8 cellular contexts compared by ENCODE assay signal in the genomic region with DNA sequence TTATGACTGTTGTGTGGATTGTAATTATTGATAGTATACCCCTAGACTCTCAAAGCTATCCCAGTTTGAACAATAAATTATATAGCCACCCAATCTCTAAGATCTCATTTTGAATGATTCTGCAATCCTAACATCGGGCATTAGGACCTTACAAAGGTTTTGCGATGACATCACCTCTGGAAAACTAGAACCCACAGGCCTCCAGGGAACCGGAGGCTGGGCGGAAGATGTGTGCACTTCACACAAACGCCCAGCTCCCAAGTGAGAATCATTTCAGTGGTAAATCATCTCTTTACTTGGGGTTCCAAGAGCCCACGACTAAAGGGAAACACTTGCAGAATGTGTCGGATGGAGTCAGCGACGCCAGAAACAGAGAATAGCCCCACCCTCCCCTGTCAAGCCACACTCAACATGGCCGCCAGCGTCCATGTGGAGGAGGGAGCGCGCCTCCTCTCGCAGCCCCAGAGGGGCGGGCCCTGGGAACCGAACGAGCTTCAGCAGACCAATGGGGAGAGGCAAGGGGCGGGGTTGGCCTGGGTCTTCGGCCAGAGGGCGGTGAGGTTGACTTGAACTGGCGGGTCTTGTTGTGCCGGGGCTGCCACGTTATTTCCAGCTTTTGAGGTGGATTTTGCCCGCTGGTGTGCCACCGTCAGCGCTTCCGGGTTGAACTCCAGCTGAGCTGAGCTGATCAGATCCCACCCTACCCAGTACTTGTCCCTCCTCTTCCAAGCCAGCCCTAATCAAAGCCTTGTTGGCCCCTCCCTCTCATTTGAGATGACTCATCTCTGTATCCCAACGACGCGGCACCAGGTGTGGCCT. TPM values are rescaled to one million over a fixed set of nuclear protein-coding genes. Genes with fewer than 3 reads are reported as not detected.
DNase-seq lines count a peak whose midpoint lies in the region; ATAC-seq, FAIRE-seq and TF ChIP-seq lines count a peak whose summit lies in the region.

No MANE protein-coding gene starts in this region.

- intact Hi-C loops in psoas muscle (cut with DNase I), result loop anchor here in 1 of 2 donors (1.0 kb wide), 1 partner anchor 18 kb away; a partner anchor contains a TSS

- H3K27ac ChIP-seq in right atrium auricular region (peak overlapping the region; percentile 87 to 95), psoas muscle (peak overlapping the region; percentile 92)

- H3K9me3 ChIP-seq in right atrium auricular region (no peaks in the 10 kb centered on the region), psoas muscle (no peaks in the 10 kb centered on the region)

- H3K4me3 ChIP-seq in right atrium auricular region, result peak overlapping the region; percentile 49 to 54
- H3K4me3 ChIP-seq in psoas muscle, result peak overlapping the region; percentile 84

- TF ChIP-seq CTCF in right atrium auricular region (IDR thresholded peaks at IDR 0.05) (no peak), psoas muscle (IDR thresholded peaks at IDR 0.05) (no peak)

- DNase-seq in NCI-H187 (lab: John Stamatoyannopoulos, UW) (peak; percentile 91 to 97), T-helper 2 cell (peak; percentile 91 to 99 (median 97)), anterior cingulate cortex (lab: John Stamatoyannopoulos, UW) (peak; percentile 72 to 99 (median 98)), right atrium auricular region (ENCODE audit: low spot score) (peak; percentile 97), psoas muscle (peak; percentile 99), urothelium cell line (ENCODE audit: low spot score) (peak; percentile 97)

- peak; percentile 83 for FAIRE-seq in urothelium cell line (lab: Jason Lieb, UNC)

- 0% methylated on average over 30 of the region's 30 CpGs for WGBS in psoas muscle, 3 donors

- peak; percentile 99 for ATAC-seq in GM18502 (IDR thresholded peaks at IDR 0.05; ENCODE audit: poor library complexity, unreplicated experiment)
- ATAC-seq in HG02943 (IDR thresholded peaks at IDR 0.05; ENCODE audit: low read depth, unreplicated experiment), result peak; percentile 98
- peak; percentile 100 for ATAC-seq in psoas muscle

- peaks cover 0 to 4% of the 10 kb centered on the region in 2 donors for H3K4me1 ChIP-seq in right atrium auricular region
- peaks cover 5% of the 10 kb centered on the region for H3K4me1 ChIP-seq in psoas muscle

- H3K36me3 ChIP-seq in right atrium auricular region (no peaks in the 10 kb centered on the region), psoas muscle (ENCODE audit: insufficient read depth in 1 of 2, low read depth in 1 of 2) (no peaks in the 10 kb centered on the region)

- H3K27me3 ChIP-seq in right atrium auricular region, result no peaks in the 10 kb centered on the region
- H3K27me3 ChIP-seq in psoas muscle (ENCODE audit: insufficient read depth in 3 of 3, low read length in 2 of 3), result no peaks in the 10 kb centered on the region

RNA-seq across cellular contexts. Expression of a gene that starts 8.4 kb away (rescaled TPM):
- total RNA-seq in right atrium auricular region (10 to 100 TPM; 18.7 to 25.3 TPM), psoas muscle (10 to 100 TPM; 23.8 to 35.2 (median 24.7) TPM)
- 10 to 100 TPM; 26.4 to 31.9 (median 31.5) TPM for polyA plus RNA-seq in psoas muscle

RNA-seq across cellular contexts. Expression of a gene that starts 18.4 kb away (rescaled TPM):
- 100 to 1,000 TPM in 1 of 2 donors, 10 to 100 TPM in 1; 94.7 to 104 TPM for total RNA-seq in right atrium auricular region
- 10 to 100 TPM; 74.9 to 88.2 (median 86.9) TPM for total RNA-seq in psoas muscle
- 100 to 1,000 TPM in 1 of 3 donors, 10 to 100 TPM in 2; 49.4 to 117 (median 58.4) TPM for polyA plus RNA-seq in psoas muscle

Comparison
In these comparisons a context has a peak if more than half of its experiments do, and no peak if none do; other contexts are left out.
1. Peak in every context shown above with its lines: DNase-seq, ATAC-seq, H3K4me3 ChIP-seq and H3K27ac ChIP-seq.